In genomic region chr18:44495151-44495550, GRCh38 we compare ENCODE assay signal across 23 cellular contexts.
DNase-seq lines count a peak whose midpoint lies in the region; ATAC-seq, FAIRE-seq and TF ChIP-seq lines count a peak whose summit lies in the region.
"Had no signal": no experiment of that assay in that cellular context is flagged by ENCODE, and none has a peak within 500 bp of the region (broad histone marks: within the 10 kb centered on the region; RNA-seq: fewer than 3 reads in every experiment).

No MANE protein-coding gene starts in this region.

- H3K9me3 Mint-ChIP-seq in stimulated activated naive CD8-positive, alpha-beta T cell treated with anti-CD3 and anti-CD28 coated beads, Interleukin-15, amount 100 ng/mL, for 72 hours = peaks cover 0 to 8% of the 10 kb centered on the region in 2 donors
- H3K9me3 Mint-ChIP-seq: T-helper 1 cell treated with Interleukin-12 subunit alpha and Interleukin-12 subunit beta and Interleukin-4 antibody, amounts not matched to agents 30 μg/mL and 1 μg/mL, for 36 hours had no signal

- TF ChIP-seq RAD21 in GM12878 (IDR thresholded peaks at IDR 0.05; ENCODE audit: insufficient read depth, low read depth, low read length) = no peak

- H3K27ac Mint-ChIP-seq in stimulated activated naive CD8-positive, alpha-beta T cell treated with anti-CD3 and anti-CD28 coated beads, Interleukin-15, amount 100 ng/mL, for 72 hours = no peak overlapping the region
- H3K27ac Mint-ChIP-seq: CD4-positive, CD25-positive, alpha-beta regulatory T cell; T-helper 1 cell treated with Interleukin-12 subunit alpha and Interleukin-12 subunit beta and Interleukin-4 antibody, amounts not matched to agents 30 μg/mL and 1 μg/mL, for 36 hours had no signal

- dilution Hi-C loops in mammary epithelial cell (cut with HindIII; ENCODE audit: low sequenced_read_pairs) = no loop called here

- H3K27me3 ChIP-seq in GM12878 (replicated peaks in 1 of 2; ENCODE audit: control insufficient read depth in 2 of 2, insufficient read depth in 2 of 2, low read length in 1 of 2) (no peaks in the 10 kb centered on the region), mammary epithelial cell (ENCODE audit: insufficient read depth, low read length) (no peaks in the 10 kb centered on the region)

- ATAC-seq in GM18868 (IDR thresholded peaks at IDR 0.05; ENCODE audit: unreplicated experiment) = peak; percentile 63
- ATAC-seq in GM21528 (IDR thresholded peaks at IDR 0.05; ENCODE audit: low FRiP score, unreplicated experiment) = peak; percentile 58
- peak; percentile 88 for ATAC-seq in GM12878
- no peak for ATAC-seq in HG03460 (IDR thresholded peaks at IDR 0.05; ENCODE audit: unreplicated experiment)
- no peak for ATAC-seq in stimulated activated naive CD8-positive, alpha-beta T cell treated with anti-CD3 and anti-CD28 coated beads, Interleukin-15, amount 100 ng/mL, for 72 hours
- ATAC-seq: HCT116 had no signal

- H3K9me3 ChIP-seq in GM12878 (replicated peaks; ENCODE audit: control insufficient read depth, insufficient read depth, low read length) (no peaks in the 10 kb centered on the region; the same call in 2 of the 3 replicates), mammary epithelial cell (replicated peaks; ENCODE audit: insufficient read depth, low read length) (no peaks in the 10 kb centered on the region)
- H3K9me3 ChIP-seq: Caco-2 had no signal

- no peak overlapping the region for H3K4me2 ChIP-seq in GM12878 (ENCODE audit: control insufficient read depth, insufficient read depth)
- no peak overlapping the region for H3K4me2 ChIP-seq in mammary epithelial cell (ENCODE audit: insufficient read depth, low read depth, low read length)

- SMC1A ChIA-PET in GM12878 (lab: Charles Lee; ENCODE audit: uncharacterized antibody, unreplicated experiment) = interaction anchor here (0.9 kb wide), 1 partner anchor 13 kb away, joined by 3 read pairs; no protein-coding TSS in a partner anchor

- H3K27me3 Mint-ChIP-seq in stimulated activated naive CD8-positive, alpha-beta T cell treated with anti-CD3 and anti-CD28 coated beads, Interleukin-15, amount 100 ng/mL, for 72 hours = no peaks in the 10 kb centered on the region
- H3K27me3 Mint-ChIP-seq: CD4-positive, CD25-positive, alpha-beta regulatory T cell had no signal

- no peak overlapping the region for H3K9ac ChIP-seq in GM12878 (ENCODE audit: control insufficient read depth, insufficient read depth, low read length)
- H3K9ac ChIP-seq in mammary epithelial cell (ENCODE audit: insufficient read depth, low read length) = no peak overlapping the region
- H3K9ac ChIP-seq: GM23248 had no signal

- RAD21 ChIA-PET in GM12878 (lab: Charles Lee; ENCODE audit: unreplicated experiment) = interaction anchor here (1.3 kb wide), 1 partner anchor 99 kb away, joined by 3 read pairs; no protein-coding TSS in a partner anchor

- H3K36me3 ChIP-seq in GM12878 (ENCODE audit: control insufficient read depth in 2 of 2, insufficient read depth in 2 of 2, low read length in 1 of 2) = no peaks in the 10 kb centered on the region
- H3K36me3 ChIP-seq in mammary epithelial cell (ENCODE audit: insufficient read depth, low read length) = no peaks in the 10 kb centered on the region

- H2AFZ ChIP-seq in GM12878 (ENCODE audit: control insufficient read depth, low read depth, low read length) (no peak overlapping the region), mammary epithelial cell (ENCODE audit: low read depth, low read length) (no peak overlapping the region)
- H2AFZ ChIP-seq: GM23248 had no signal

- CTCF ChIA-PET in GM12878 (lab: Yijun Ruan, JAX) = no interaction called here
- CTCF ChIA-PET in mammary epithelial cell (lab: Charles Lee; ENCODE audit: low non-redundant PET) = no interaction called here

- H4K20me1 ChIP-seq in GM12878 (ENCODE audit: control insufficient read depth, insufficient read depth) = no peaks in the 10 kb centered on the region
- H4K20me1 ChIP-seq in mammary epithelial cell (ENCODE audit: insufficient read depth, low read length) = no peaks in the 10 kb centered on the region

- intact Hi-C loops in GM12878 (cut with micrococcal nuclease; ENCODE audit: unreplicated experiment) (no loop called here), mammary epithelial cell (cut with micrococcal nuclease) (no loop called here)

- H3K4me1 Mint-ChIP-seq in stimulated activated naive CD8-positive, alpha-beta T cell treated with anti-CD3 and anti-CD28 coated beads, Interleukin-15, amount 100 ng/mL, for 72 hours = peaks cover 6% of the 10 kb centered on the region
- H3K4me1 Mint-ChIP-seq: CD4-positive, CD25-positive, alpha-beta regulatory T cell had no signal

- no peak for TF ChIP-seq EP300 in GM12878 (IDR thresholded peaks at IDR 0.05; ENCODE audit: borderline replicate concordance in 1 of 2, control insufficient read depth in 1 of 2, low read depth in 2 of 2, low read length in 2 of 2)

- H3K27ac ChIP-seq in GM12878 (ENCODE audit: control insufficient read depth, insufficient read depth) (no peak overlapping the region), mammary epithelial cell (ENCODE audit: insufficient read depth, low read depth, low read length) (no peak overlapping the region)
- H3K27ac ChIP-seq: GM23248 had no signal

- POLR2A ChIA-PET in GM12878 (lab: Charles Lee) = no interaction called here

- no peak for TF ChIP-seq POLR2A in GM12878 (IDR thresholded peaks at IDR 0.05; ENCODE audit: low read depth, low read length)

- H3K4me3 ChIP-seq in GM12878 = no peak overlapping the region
- no peak overlapping the region for H3K4me3 ChIP-seq in mammary epithelial cell (replicated peaks in 1 of 3; ENCODE audit: insufficient read depth in 1 of 3, low read depth in 2 of 3, low read length in 3 of 3)
- H3K4me3 ChIP-seq: GM23248 had no signal

- 42% methylated on average over 5 of the region's 5 CpGs for WGBS in GM12878 (ENCODE audit: insufficient coverage, insufficient replicate concordance, low lambda C conversion rate, missing lambda C conversion rate)
- 90% methylated on average over 5 of the region's 5 CpGs for WGBS in mammary epithelial cell (ENCODE audit: low coverage, missing lambda C conversion rate)

- TF ChIP-seq CTCF in GM12878 (IDR thresholded peaks at IDR 0.05 in 2 of 3, conservative IDR thresholded peaks at IDR 0.05 in 1 of 3; ENCODE audit: control insufficient read depth in 2 of 3, extremely low read depth in 1 of 3, insufficient read depth in 1 of 3, low read depth in 3 of 3, low read length in 3 of 3) = no peak
- TF ChIP-seq CTCF in mammary epithelial cell (conservative IDR thresholded peaks at IDR 0.05 in 1 of 2, IDR thresholded peaks at IDR 0.05 in 1 of 2; ENCODE audit: extremely low read depth in 1 of 2, insufficient read depth in 1 of 2, low read depth in 1 of 2, low read length in 2 of 2) = no peak

- no TSS peak for BruUV-seq in GM12878 (replicated peaks; lab: Mats Ljungman, UMichigan)
- no TSS peak for BruUV-seq in mammary epithelial cell (replicated peaks; lab: Mats Ljungman, UMichigan)

- no peak overlapping the region for H3K4me3 Mint-ChIP-seq in stimulated activated naive CD8-positive, alpha-beta T cell treated with anti-CD3 and anti-CD28 coated beads, Interleukin-15, amount 100 ng/mL, for 72 hours
- H3K4me3 Mint-ChIP-seq: CD4-positive, CD25-positive, alpha-beta regulatory T cell; T-helper 1 cell treated with Interleukin-12 subunit alpha and Interleukin-12 subunit beta and Interleukin-4 antibody, amounts not matched to agents 30 μg/mL and 1 μg/mL, for 36 hours had no signal

- in situ Hi-C loops in GM12878 (cut with MboI) = no loop called here
- in situ Hi-C loops in mammary epithelial cell (cut with MboI; ENCODE audit: low sequenced_read_pairs in 2 of 2) = no loop called here

- H3K4me1 ChIP-seq in GM12878 (ENCODE audit: control insufficient read depth, insufficient read depth, low read length) (no peaks in the 10 kb centered on the region), mammary epithelial cell (ENCODE audit: insufficient read depth, low read length) (no peaks in the 10 kb centered on the region)
- H3K4me1 ChIP-seq: Caco-2 had no signal

- no peak for FAIRE-seq in GM12878 (lab: Jason Lieb, UNC)

- H3K79me2 ChIP-seq in GM12878 (ENCODE audit: control insufficient read depth, insufficient read depth, low read length) (no peaks in the 10 kb centered on the region), mammary epithelial cell (ENCODE audit: insufficient read depth, low read length) (no peaks in the 10 kb centered on the region)

- DNase-seq in GM12878 (ENCODE audit: low read depth, low spot score) (no peak), HT-29 (ENCODE audit: low spot score) (no peak), mammary epithelial cell (no peak)
- DNase-seq in stimulated activated naive CD8-positive, alpha-beta T cell treated with anti-CD3 and anti-CD28 coated beads, Interleukin-15, amount 100 ng/mL, for 72 hours = no peak
- DNase-seq: Caco-2; CD4-positive, CD25-positive, alpha-beta regulatory T cell; DMS153; EL; GM23248; KG1; NCI-H1048; NCI-H1436 treated with DMSO at 0.1 percent for 48 hours; NCI-H2029 treated with DMSO at 0.1 percent for 48 hours; NCI-H2171 treated with DMSO at 0.1 percent for 48 hours; NCI-H510A; NCI-H774; RPMI8226; SIG-M5 had no signal

TF ChIP-seq in GM12878, 131 proteins besides CTCF, POLR2A, EP300 and RAD21 (continues in another document):
- no peak for TF ChIP-seq NFYA (IDR thresholded peaks at IDR 0.05; ENCODE audit: borderline replicate concordance, low read depth, low read length)
- no peak for TF ChIP-seq ZNF687 (IDR thresholded peaks at IDR 0.05)

Comparison
In these comparisons a context has a peak if more than half of its experiments do, and no peak if none do; other contexts are left out.
1. ATAC-seq: peak in GM18868 (single experiment), GM21528 (single experiment) and GM12878 (single experiment); none in HG03460 (single experiment) and stimulated activated naive CD8-positive, alpha-beta T cell treated with anti-CD3 and anti-CD28 coated beads, Interleukin-15, amount 100 ng/mL, for 72 hours (single experiment).